In genomic region chr19:33040994-33041827, GRCh38 we compare ENCODE assay signal across 1 cellular context.
A peak's percentile ranks its signal among the peaks of the same experiment; 100 is the strongest.
TF ChIP-seq lines count a peak whose summit lies in the region.

No MANE protein-coding gene starts in this region.

TF ChIP-seq in HepG2, 621 proteins besides CTCF, POLR2A, EP300 and RAD21 (continued from another document and continues in another):
- peak; percentile 71; the same call in 1 of the 2 replicates for TF ChIP-seq ZNF318 (CRISPR knock-in tag; IDR thresholded peaks at IDR 0.05)
- no peak for TF ChIP-seq ZNF547 (CRISPR knock-in tag; IDR thresholded peaks at IDR 0.05)
- no peak for TF ChIP-seq MTF1 (CRISPR knock-in tag; IDR thresholded peaks at IDR 0.05)
- TF ChIP-seq, protein P1, sequence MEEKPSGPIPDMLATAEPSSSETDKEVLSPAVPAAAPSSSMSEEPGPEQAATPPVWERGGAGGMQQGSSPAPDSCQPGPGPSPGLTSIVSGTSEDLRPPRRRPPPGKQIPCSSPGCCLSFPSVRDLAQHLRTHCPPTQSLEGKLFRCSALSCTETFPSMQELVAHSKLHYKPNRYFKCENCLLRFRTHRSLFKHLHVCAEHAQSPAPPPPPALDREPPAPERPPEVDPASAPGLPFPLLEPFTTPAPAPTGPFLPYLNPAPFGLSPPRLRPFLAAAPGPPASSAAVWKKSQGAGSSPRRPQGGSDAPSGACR (CRISPR knock-in tag; IDR thresholded peaks at IDR 0.05): peak; percentile 77; the same call in 1 of the 2 replicates
- TF ChIP-seq KLF13 (CRISPR knock-in tag; IDR thresholded peaks at IDR 0.05): no peak
- TF ChIP-seq ZSCAN9 (CRISPR knock-in tag; IDR thresholded peaks at IDR 0.05; ENCODE audit: borderline replicate concordance): peak; percentile 75
- 0 out of 2 replicates have a peak, but pooled peaks have one; percentile 59 for TF ChIP-seq ZSCAN22 (CRISPR knock-in tag; IDR thresholded peaks at IDR 0.05)
- peak; percentile 87 for TF ChIP-seq ZBTB20 (CRISPR knock-in tag; IDR thresholded peaks at IDR 0.05; ENCODE audit: borderline replicate concordance, low read depth)
- TF ChIP-seq TARDBP (CRISPR knock-in tag; IDR thresholded peaks at IDR 0.05): peak; percentile 88
- TF ChIP-seq, protein P2, sequence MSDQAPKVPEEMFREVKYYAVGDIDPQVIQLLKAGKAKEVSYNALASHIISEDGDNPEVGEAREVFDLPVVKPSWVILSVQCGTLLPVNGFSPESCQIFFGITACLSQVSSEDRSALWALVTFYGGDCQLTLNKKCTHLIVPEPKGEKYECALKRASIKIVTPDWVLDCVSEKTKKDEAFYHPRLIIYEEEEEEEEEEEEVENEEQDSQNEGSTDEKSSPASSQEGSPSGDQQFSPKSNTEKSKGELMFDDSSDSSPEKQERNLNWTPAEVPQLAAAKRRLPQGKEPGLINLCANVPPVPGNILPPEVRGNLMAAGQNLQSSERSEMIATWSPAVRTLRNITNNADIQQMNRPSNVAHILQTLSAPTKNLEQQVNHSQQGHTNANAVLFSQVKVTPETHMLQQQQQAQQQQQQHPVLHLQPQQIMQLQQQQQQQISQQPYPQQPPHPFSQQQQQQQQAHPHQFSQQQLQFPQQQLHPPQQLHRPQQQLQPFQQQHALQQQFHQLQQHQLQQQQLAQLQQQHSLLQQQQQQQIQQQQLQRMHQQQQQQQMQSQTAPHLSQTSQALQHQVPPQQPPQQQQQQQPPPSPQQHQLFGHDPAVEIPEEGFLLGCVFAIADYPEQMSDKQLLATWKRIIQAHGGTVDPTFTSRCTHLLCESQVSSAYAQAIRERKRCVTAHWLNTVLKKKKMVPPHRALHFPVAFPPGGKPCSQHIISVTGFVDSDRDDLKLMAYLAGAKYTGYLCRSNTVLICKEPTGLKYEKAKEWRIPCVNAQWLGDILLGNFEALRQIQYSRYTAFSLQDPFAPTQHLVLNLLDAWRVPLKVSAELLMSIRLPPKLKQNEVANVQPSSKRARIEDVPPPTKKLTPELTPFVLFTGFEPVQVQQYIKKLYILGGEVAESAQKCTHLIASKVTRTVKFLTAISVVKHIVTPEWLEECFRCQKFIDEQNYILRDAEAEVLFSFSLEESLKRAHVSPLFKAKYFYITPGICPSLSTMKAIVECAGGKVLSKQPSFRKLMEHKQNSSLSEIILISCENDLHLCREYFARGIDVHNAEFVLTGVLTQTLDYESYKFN (CRISPR knock-in tag; conservative IDR thresholded peaks at IDR 0.05): peak; percentile 99
- TF ChIP-seq TRIM24 (CRISPR knock-in tag; IDR thresholded peaks at IDR 0.05): no peak; the same call in 1 of the 2 replicates
- TF ChIP-seq HMG20B (CRISPR knock-in tag; conservative IDR thresholded peaks at IDR 0.05): 0 out of 2 replicates have a peak, but pooled peaks have one; percentile 19
- 0 out of 2 replicates have a peak, but pooled peaks have one; percentile 53 for TF ChIP-seq CBX5 (CRISPR knock-in tag; IDR thresholded peaks at IDR 0.05; ENCODE audit: borderline replicate concordance)
- peak; percentile 82; the same call in 1 of the 2 replicates for TF ChIP-seq ZNF747 (CRISPR knock-in tag; IDR thresholded peaks at IDR 0.05; ENCODE audit: borderline replicate concordance)
- peak; percentile 68 for TF ChIP-seq FOXP1 (IDR thresholded peaks at IDR 0.05)
- TF ChIP-seq FOXP1 (CRISPR knock-in tag; IDR thresholded peaks at IDR 0.05): peak; percentile 88
- TF ChIP-seq TEAD3 (CRISPR knock-in tag; optimal IDR thresholded peaks at IDR 0.05; ENCODE audit: borderline replicate concordance): peak; percentile 85
- 0 out of 2 replicates have a peak, but pooled peaks have one; percentile 6 for TF ChIP-seq MED13 (CRISPR knock-in tag; IDR thresholded peaks at IDR 0.05)
- TF ChIP-seq TSC22D2 (CRISPR knock-in tag; IDR thresholded peaks at IDR 0.05; ENCODE audit: borderline replicate concordance): no peak
- TF ChIP-seq, protein P3, sequence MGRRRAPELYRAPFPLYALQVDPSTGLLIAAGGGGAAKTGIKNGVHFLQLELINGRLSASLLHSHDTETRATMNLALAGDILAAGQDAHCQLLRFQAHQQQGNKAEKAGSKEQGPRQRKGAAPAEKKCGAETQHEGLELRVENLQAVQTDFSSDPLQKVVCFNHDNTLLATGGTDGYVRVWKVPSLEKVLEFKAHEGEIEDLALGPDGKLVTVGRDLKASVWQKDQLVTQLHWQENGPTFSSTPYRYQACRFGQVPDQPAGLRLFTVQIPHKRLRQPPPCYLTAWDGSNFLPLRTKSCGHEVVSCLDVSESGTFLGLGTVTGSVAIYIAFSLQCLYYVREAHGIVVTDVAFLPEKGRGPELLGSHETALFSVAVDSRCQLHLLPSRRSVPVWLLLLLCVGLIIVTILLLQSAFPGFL (CRISPR knock-in tag; IDR thresholded peaks at IDR 0.05): no peak
- TF ChIP-seq HINFP (CRISPR knock-in tag; IDR thresholded peaks at IDR 0.05; ENCODE audit: low read depth): 0 out of 2 replicates have a peak, but pooled peaks have one; percentile 32
- TF ChIP-seq ZNF577 (CRISPR knock-in tag; IDR thresholded peaks at IDR 0.05; ENCODE audit: borderline replicate concordance, low read depth): no peak
- TF ChIP-seq SMAD3 (CRISPR knock-in tag; IDR thresholded peaks at IDR 0.05): peak; percentile 54; the same call in 1 of the 2 replicates
- peak; percentile 89 for TF ChIP-seq CREM (IDR thresholded peaks at IDR 0.05)
- TF ChIP-seq CREM (CRISPR knock-in tag; IDR thresholded peaks at IDR 0.05): no peak
- TF ChIP-seq, protein P4, sequence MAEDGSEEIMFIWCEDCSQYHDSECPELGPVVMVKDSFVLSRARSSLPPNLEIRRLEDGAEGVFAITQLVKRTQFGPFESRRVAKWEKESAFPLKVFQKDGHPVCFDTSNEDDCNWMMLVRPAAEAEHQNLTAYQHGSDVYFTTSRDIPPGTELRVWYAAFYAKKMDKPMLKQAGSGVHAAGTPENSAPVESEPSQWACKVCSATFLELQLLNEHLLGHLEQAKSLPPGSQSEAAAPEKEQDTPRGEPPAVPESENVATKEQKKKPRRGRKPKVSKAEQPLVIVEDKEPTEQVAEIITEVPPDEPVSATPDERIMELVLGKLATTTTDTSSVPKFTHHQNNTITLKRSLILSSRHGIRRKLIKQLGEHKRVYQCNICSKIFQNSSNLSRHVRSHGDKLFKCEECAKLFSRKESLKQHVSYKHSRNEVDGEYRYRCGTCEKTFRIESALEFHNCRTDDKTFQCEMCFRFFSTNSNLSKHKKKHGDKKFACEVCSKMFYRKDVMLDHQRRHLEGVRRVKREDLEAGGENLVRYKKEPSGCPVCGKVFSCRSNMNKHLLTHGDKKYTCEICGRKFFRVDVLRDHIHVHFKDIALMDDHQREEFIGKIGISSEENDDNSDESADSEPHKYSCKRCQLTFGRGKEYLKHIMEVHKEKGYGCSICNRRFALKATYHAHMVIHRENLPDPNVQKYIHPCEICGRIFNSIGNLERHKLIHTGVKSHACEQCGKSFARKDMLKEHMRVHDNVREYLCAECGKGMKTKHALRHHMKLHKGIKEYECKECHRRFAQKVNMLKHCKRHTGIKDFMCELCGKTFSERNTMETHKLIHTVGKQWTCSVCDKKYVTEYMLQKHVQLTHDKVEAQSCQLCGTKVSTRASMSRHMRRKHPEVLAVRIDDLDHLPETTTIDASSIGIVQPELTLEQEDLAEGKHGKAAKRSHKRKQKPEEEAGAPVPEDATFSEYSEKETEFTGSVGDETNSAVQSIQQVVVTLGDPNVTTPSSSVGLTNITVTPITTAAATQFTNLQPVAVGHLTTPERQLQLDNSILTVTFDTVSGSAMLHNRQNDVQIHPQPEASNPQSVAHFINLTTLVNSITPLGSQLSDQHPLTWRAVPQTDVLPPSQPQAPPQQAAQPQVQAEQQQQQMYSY (CRISPR knock-in tag; IDR thresholded peaks at IDR 0.05): 0 out of 2 replicates have a peak, but pooled peaks have one; percentile 46
- TF ChIP-seq ZNF17 (CRISPR knock-in tag; IDR thresholded peaks at IDR 0.05): no peak
- peak; percentile 61; the same call in 1 of the 2 replicates for TF ChIP-seq ZBTB25 (CRISPR knock-in tag; IDR thresholded peaks at IDR 0.05)
- TF ChIP-seq ZNF780A (CRISPR knock-in tag; IDR thresholded peaks at IDR 0.05): no peak
- TF ChIP-seq, protein P5, sequence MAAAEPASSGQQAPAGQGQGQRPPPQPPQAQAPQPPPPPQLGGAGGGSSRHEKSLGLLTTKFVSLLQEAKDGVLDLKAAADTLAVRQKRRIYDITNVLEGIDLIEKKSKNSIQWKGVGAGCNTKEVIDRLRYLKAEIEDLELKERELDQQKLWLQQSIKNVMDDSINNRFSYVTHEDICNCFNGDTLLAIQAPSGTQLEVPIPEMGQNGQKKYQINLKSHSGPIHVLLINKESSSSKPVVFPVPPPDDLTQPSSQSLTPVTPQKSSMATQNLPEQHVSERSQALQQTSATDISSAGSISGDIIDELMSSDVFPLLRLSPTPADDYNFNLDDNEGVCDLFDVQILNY (CRISPR knock-in tag; conservative IDR thresholded peaks at IDR 0.05): no peak
- peak in 1 of 2 experiments; percentile 55; a peak in 1 of 4 replicates for TF ChIP-seq NR2F1 (CRISPR knock-in tag; IDR thresholded peaks at IDR 0.05)
- 0 out of 2 replicates have a peak, but pooled peaks have one; percentile 54 for TF ChIP-seq ZBTB49 (CRISPR knock-in tag; IDR thresholded peaks at IDR 0.05; ENCODE audit: borderline replicate concordance)
